In the genomic region with DNA sequence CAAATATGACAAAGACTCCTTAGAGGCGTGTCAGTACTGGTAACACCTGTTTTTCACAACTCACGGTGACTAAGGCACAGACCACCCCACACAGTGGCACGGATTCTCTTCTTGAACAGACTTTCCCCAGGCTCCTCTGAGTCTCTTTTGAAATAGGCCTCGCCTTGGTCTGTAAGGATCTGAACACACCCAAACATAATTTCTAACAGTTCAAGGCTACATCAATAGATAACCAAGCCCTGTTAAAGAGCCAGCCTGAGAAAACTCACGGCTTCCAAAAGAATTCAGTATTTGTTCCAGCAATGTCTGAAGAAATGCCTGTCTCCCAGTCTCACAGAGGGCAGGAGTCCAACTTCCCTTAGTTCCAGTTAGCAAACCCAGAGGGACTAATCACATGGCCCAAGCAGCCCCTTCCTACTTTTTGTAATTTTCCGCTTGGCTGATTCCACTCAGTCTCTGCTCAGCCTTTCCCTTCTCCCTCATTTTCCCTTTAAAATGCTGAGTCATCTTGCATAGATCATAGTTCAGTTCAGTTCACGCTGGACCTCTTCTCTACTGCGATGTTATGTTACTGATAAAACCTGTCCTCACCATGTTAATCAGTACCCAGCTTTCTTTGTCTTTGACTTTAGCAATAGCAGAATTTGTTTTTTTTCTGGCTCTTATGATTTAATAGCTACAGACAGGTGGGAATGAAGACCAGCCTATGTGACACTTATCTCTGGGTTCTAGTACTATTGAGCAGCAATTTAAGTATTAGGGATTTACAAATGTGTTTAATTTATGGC, we compare ENCODE assay signal across 1 cellular context.
TF ChIP-seq lines count a peak whose summit lies in the region.

No MANE protein-coding gene starts in this region.

TF ChIP-seq in HepG2, 621 proteins besides CTCF, POLR2A, EP300 and RAD21 (continued from another document and continues in another):
- TF ChIP-seq, protein P1, sequence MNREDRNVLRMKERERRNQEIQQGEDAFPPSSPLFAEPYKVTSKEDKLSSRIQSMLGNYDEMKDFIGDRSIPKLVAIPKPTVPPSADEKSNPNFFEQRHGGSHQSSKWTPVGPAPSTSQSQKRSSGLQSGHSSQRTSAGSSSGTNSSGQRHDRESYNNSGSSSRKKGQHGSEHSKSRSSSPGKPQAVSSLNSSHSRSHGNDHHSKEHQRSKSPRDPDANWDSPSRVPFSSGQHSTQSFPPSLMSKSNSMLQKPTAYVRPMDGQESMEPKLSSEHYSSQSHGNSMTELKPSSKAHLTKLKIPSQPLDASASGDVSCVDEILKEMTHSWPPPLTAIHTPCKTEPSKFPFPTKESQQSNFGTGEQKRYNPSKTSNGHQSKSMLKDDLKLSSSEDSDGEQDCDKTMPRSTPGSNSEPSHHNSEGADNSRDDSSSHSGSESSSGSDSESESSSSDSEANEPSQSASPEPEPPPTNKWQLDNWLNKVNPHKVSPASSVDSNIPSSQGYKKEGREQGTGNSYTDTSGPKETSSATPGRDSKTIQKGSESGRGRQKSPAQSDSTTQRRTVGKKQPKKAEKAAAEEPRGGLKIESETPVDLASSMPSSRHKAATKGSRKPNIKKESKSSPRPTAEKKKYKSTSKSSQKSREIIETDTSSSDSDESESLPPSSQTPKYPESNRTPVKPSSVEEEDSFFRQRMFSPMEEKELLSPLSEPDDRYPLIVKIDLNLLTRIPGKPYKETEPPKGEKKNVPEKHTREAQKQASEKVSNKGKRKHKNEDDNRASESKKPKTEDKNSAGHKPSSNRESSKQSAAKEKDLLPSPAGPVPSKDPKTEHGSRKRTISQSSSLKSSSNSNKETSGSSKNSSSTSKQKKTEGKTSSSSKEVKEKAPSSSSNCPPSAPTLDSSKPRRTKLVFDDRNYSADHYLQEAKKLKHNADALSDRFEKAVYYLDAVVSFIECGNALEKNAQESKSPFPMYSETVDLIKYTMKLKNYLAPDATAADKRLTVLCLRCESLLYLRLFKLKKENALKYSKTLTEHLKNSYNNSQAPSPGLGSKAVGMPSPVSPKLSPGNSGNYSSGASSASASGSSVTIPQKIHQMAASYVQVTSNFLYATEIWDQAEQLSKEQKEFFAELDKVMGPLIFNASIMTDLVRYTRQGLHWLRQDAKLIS (CRISPR knock-in tag; IDR thresholded peaks at IDR 0.05) = no peak
- TF ChIP-seq, protein P2, sequence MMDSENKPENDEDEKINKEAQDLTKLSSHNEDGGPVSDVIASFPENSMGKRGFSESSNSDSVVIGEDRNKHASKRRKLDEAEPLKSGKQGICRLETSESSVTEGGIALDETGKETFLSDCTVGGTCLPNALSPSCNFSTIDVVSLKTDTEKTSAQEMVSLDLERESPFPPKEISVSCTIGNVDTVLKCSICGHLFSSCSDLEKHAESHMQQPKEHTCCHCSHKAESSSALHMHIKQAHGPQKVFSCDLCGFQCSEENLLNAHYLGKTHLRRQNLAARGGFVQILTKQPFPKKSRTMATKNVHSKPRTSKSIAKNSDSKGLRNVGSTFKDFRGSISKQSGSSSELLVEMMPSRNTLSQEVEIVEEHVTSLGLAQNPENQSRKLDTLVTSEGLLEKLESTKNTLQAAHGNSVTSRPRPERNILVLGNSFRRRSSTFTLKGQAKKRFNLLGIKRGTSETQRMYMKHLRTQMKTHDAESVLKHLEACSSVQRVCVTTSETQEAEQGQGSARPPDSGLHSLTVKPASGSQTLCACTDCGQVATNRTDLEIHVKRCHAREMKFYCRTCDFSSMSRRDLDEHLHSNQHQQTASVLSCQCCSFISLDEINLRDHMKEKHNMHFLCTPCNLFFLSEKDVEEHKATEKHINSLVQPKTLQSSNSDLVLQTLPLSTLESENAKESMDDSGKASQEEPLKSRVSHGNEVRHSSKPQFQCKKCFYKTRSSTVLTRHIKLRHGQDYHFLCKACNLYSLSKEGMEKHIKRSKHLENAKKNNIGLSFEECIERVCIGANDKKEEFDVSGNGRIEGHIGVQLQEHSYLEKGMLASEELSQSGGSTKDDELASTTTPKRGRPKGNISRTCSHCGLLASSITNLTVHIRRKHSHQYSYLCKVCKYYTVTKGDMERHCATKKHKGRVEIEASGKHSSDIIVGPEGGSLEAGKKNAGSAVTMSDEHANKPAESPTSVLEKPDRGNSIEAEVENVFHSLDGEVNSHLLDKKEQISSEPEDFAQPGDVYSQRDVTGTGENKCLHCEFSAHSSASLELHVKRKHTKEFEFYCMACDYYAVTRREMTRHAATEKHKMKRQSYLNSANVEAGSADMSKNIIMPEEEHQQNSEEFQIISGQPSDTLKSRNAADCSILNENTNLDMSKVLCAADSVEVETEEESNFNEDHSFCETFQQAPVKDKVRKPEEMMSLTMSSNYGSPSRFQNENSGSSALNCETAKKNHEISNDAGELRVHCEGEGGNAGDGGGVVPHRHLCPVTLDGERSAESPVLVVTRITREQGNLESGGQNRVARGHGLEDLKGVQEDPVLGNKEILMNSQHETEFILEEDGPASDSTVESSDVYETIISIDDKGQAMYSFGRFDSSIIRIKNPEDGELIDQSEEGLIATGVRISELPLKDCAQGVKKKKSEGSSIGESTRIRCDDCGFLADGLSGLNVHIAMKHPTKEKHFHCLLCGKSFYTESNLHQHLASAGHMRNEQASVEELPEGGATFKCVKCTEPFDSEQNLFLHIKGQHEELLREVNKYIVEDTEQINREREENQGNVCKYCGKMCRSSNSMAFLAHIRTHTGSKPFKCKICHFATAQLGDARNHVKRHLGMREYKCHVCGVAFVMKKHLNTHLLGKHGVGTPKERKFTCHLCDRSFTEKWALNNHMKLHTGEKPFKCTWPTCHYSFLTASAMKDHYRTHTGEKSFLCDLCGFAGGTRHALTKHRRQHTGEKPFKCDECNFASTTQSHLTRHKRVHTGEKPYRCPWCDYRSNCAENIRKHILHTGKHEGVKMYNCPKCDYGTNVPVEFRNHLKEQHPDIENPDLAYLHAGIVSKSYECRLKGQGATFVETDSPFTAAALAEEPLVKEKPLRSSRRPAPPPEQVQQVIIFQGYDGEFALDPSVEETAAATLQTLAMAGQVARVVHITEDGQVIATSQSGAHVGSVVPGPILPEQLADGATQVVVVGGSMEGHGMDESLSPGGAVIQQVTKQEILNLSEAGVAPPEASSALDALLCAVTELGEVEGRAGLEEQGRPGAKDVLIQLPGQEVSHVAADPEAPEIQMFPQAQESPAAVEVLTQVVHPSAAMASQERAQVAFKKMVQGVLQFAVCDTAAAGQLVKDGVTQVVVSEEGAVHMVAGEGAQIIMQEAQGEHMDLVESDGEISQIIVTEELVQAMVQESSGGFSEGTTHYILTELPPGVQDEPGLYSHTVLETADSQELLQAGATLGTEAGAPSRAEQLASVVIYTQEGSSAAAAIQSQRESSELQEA (CRISPR knock-in tag; IDR thresholded peaks at IDR 0.05; ENCODE audit: not compliant biosample characterization) = no peak
- peak; percentile 100 for TF ChIP-seq NFE2L2 (IDR thresholded peaks at IDR 0.05; ENCODE audit: low read length)
- TF ChIP-seq AHR (CRISPR knock-in tag; IDR thresholded peaks at IDR 0.05) = no peak
- no peak for TF ChIP-seq ARNT2 (CRISPR knock-in tag; IDR thresholded peaks at IDR 0.05; ENCODE audit: low read depth)
- peak; percentile 56; the same call in 1 of the 2 replicates for TF ChIP-seq FOXO1 (CRISPR knock-in tag; IDR thresholded peaks at IDR 0.05)
- TF ChIP-seq CCAR2 (optimal IDR thresholded peaks at IDR 0.05; ENCODE audit: low read depth, low read length) = no peak
- TF ChIP-seq SIX1 (CRISPR knock-in tag; IDR thresholded peaks at IDR 0.05; ENCODE audit: borderline replicate concordance) = no peak; the same call in 1 of the 2 replicates
- TF ChIP-seq FOSL2 (CRISPR knock-in tag; IDR thresholded peaks at IDR 0.05) = peak; percentile 85
- TF ChIP-seq PHF21A (CRISPR knock-in tag; IDR thresholded peaks at IDR 0.05) = peak; percentile 90
- no peak for TF ChIP-seq SMAD9 (CRISPR knock-in tag; IDR thresholded peaks at IDR 0.05)
- TF ChIP-seq ZNF878 (CRISPR knock-in tag; IDR thresholded peaks at IDR 0.05) = peak; percentile 29; the same call in 1 of the 2 replicates
- TF ChIP-seq ZNF234 (CRISPR knock-in tag; conservative IDR thresholded peaks at IDR 0.05) = no peak
- peak; percentile 73; the same call in 1 of the 2 replicates for TF ChIP-seq HOXA3 (CRISPR knock-in tag; IDR thresholded peaks at IDR 0.05)
- TF ChIP-seq ZNF549 (CRISPR knock-in tag; IDR thresholded peaks at IDR 0.05) = no peak
- TF ChIP-seq TCF12 (IDR thresholded peaks at IDR 0.05) = no peak
- TF ChIP-seq TCF12 (CRISPR knock-in tag; IDR thresholded peaks at IDR 0.05) = no peak
- TF ChIP-seq, protein P3, sequence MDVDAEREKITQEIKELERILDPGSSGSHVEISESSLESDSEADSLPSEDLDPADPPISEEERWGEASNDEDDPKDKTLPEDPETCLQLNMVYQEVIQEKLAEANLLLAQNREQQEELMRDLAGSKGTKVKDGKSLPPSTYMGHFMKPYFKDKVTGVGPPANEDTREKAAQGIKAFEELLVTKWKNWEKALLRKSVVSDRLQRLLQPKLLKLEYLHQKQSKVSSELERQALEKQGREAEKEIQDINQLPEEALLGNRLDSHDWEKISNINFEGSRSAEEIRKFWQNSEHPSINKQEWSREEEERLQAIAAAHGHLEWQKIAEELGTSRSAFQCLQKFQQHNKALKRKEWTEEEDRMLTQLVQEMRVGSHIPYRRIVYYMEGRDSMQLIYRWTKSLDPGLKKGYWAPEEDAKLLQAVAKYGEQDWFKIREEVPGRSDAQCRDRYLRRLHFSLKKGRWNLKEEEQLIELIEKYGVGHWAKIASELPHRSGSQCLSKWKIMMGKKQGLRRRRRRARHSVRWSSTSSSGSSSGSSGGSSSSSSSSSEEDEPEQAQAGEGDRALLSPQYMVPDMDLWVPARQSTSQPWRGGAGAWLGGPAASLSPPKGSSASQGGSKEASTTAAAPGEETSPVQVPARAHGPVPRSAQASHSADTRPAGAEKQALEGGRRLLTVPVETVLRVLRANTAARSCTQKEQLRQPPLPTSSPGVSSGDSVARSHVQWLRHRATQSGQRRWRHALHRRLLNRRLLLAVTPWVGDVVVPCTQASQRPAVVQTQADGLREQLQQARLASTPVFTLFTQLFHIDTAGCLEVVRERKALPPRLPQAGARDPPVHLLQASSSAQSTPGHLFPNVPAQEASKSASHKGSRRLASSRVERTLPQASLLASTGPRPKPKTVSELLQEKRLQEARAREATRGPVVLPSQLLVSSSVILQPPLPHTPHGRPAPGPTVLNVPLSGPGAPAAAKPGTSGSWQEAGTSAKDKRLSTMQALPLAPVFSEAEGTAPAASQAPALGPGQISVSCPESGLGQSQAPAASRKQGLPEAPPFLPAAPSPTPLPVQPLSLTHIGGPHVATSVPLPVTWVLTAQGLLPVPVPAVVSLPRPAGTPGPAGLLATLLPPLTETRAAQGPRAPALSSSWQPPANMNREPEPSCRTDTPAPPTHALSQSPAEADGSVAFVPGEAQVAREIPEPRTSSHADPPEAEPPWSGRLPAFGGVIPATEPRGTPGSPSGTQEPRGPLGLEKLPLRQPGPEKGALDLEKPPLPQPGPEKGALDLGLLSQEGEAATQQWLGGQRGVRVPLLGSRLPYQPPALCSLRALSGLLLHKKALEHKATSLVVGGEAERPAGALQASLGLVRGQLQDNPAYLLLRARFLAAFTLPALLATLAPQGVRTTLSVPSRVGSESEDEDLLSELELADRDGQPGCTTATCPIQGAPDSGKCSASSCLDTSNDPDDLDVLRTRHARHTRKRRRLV (CRISPR knock-in tag; IDR thresholded peaks at IDR 0.05) = no peak
- peak in 1 of 2 experiments; percentile 24; a peak in 1 of 4 replicates for TF ChIP-seq NR2F1 (CRISPR knock-in tag; IDR thresholded peaks at IDR 0.05)
- TF ChIP-seq, protein P4, sequence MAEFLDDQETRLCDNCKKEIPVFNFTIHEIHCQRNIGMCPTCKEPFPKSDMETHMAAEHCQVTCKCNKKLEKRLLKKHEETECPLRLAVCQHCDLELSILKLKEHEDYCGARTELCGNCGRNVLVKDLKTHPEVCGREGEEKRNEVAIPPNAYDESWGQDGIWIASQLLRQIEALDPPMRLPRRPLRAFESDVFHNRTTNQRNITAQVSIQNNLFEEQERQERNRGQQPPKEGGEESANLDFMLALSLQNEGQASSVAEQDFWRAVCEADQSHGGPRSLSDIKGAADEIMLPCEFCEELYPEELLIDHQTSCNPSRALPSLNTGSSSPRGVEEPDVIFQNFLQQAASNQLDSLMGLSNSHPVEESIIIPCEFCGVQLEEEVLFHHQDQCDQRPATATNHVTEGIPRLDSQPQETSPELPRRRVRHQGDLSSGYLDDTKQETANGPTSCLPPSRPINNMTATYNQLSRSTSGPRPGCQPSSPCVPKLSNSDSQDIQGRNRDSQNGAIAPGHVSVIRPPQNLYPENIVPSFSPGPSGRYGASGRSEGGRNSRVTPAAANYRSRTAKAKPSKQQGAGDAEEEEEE (CRISPR knock-in tag; IDR thresholded peaks at IDR 0.05; ENCODE audit: borderline replicate concordance) = no peak
- TF ChIP-seq, protein P5, sequence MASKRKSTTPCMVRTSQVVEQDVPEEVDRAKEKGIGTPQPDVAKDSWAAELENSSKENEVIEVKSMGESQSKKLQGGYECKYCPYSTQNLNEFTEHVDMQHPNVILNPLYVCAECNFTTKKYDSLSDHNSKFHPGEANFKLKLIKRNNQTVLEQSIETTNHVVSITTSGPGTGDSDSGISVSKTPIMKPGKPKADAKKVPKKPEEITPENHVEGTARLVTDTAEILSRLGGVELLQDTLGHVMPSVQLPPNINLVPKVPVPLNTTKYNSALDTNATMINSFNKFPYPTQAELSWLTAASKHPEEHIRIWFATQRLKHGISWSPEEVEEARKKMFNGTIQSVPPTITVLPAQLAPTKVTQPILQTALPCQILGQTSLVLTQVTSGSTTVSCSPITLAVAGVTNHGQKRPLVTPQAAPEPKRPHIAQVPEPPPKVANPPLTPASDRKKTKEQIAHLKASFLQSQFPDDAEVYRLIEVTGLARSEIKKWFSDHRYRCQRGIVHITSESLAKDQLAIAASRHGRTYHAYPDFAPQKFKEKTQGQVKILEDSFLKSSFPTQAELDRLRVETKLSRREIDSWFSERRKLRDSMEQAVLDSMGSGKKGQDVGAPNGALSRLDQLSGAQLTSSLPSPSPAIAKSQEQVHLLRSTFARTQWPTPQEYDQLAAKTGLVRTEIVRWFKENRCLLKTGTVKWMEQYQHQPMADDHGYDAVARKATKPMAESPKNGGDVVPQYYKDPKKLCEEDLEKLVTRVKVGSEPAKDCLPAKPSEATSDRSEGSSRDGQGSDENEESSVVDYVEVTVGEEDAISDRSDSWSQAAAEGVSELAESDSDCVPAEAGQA (IDR thresholded peaks at IDR 0.05; ENCODE audit: low read depth) = peak; percentile 43; the same call in 1 of the 2 replicates
- TF ChIP-seq, protein P5 (CRISPR knock-in tag; IDR thresholded peaks at IDR 0.05; ENCODE audit: borderline replicate concordance) = no peak
- TF ChIP-seq ETV6 (CRISPR knock-in tag; conservative IDR thresholded peaks at IDR 0.05) = no peak
- TF ChIP-seq ZNF780A (CRISPR knock-in tag; IDR thresholded peaks at IDR 0.05) = no peak
- TF ChIP-seq U2AF2 (IDR thresholded peaks at IDR 0.05; ENCODE audit: low read depth, low read length) = no peak
- peak; percentile 39; the same call in 1 of the 2 replicates for TF ChIP-seq KDM4B (CRISPR knock-in tag; IDR thresholded peaks at IDR 0.05)
